In the genomic region with DNA sequence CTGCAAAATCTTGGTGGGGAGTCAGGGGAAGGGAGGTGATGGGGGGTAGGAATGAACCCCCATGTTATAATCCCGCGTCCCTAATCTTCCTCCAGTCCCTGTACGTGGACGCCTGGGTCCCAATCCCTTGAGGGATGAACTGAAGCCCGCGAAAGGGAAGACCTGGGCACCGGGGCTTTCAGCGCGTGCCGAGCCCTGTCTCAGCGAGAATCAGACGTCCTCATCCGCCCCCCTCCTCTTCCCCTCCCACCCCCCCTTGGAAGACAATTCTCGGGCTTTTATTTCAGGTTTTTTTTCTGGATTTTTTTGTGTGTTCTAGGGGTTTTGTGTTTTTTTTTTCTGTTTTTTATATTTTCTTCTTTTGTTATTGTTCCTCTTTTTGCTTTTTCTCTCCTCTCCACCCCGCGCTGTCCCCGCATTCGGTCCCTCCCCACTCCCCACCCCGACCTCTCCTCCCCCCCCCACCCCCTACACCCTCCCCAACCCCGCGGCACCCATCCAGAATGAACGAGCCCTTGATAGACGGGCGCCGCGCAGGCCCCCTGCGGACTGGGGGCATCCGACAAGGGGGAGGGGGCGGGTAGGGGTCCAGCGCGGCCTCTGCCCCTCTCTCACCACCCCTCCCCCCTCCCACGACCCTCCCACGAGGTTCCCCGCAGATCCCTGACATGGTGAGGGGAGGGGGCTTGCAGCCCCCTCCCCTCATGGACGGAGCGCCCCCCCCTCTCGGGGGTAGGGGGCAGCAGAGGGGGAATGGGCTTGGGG, we compare ENCODE assay signal across 10 cellular contexts. TPM values are rescaled to one million over a fixed set of nuclear protein-coding genes. Genes with fewer than 3 reads are reported as not detected.
DNase-seq lines count a peak whose midpoint lies in the region; ATAC-seq and TF ChIP-seq lines count a peak whose summit lies in the region.
"Had no signal": no experiment of that assay in that cellular context is flagged by ENCODE, and none has a peak within 500 bp of the region (broad histone marks: within the 10 kb centered on the region; RNA-seq: fewer than 3 reads in every experiment).

No MANE protein-coding gene starts in this region.

- no peaks in the 10 kb centered on the region for H3K36me3 ChIP-seq in ES-I3 (ENCODE audit: insufficient read depth, low read length)
- H3K36me3 ChIP-seq in parathyroid adenoma (ENCODE audit: control insufficient read depth, insufficient read depth, low read length): no peaks in the 10 kb centered on the region
- H3K36me3 ChIP-seq: ovary, upper lobe of left lung had no signal

- DNase-seq in NCI-H69 (lab: John Stamatoyannopoulos, UW): peak; percentile 38
- DNase-seq in fibroblast of pulmonary artery (ENCODE audit: low read depth): no peak
- DNase-seq in NCI-H510A treated with DMSO at 0.1 percent for 48 hours (lab: John Stamatoyannopoulos, UW): no peak
- no peak for DNase-seq in NCI-H526 treated with DMSO at 0.1 percent for 48 hours (lab: John Stamatoyannopoulos, UW)
- no peak for DNase-seq in sciatic nerve (ENCODE audit: low spot score)

- no peaks in the 10 kb centered on the region for H3K79me2 ChIP-seq in parathyroid adenoma

- peak overlapping the region; percentile 77 for H3K4me2 ChIP-seq in parathyroid adenoma (ENCODE audit: low read length)

- ATAC-seq in HG03571 (IDR thresholded peaks at IDR 0.05; ENCODE audit: unreplicated experiment): no peak
- no peak for ATAC-seq in sciatic nerve

- no peak overlapping the region for H3K27ac ChIP-seq in parathyroid adenoma
- H3K27ac ChIP-seq: ovary had no signal

- no peak overlapping the region for H2AFZ ChIP-seq in parathyroid adenoma

- intact Hi-C loops in sciatic nerve (cut with DNase I): no loop called here

- H3K4me3 ChIP-seq in fibroblast of pulmonary artery (replicated peaks; ENCODE audit: low read depth, low read length) (peak overlapping the region; percentile 40), parathyroid adenoma (ENCODE audit: low read depth, low read length) (peak overlapping the region; percentile 91)

- TF ChIP-seq CTCF in fibroblast of pulmonary artery (IDR thresholded peaks at IDR 0.05; ENCODE audit: low read length, missing control alignments) (no peak), parathyroid adenoma (IDR thresholded peaks at IDR 0.05) (no peak)

- H3K9me3 ChIP-seq in ES-I3 (ENCODE audit: control insufficient read depth, insufficient read depth, low read length) (no peaks in the 10 kb centered on the region), parathyroid adenoma (ENCODE audit: control insufficient read depth, low read length) (no peaks in the 10 kb centered on the region)

- H3K9ac ChIP-seq in ES-I3 (ENCODE audit: low read depth, low read length): peak overlapping the region; percentile 74; the same call in 1 of the 2 replicates
- no peak overlapping the region for H3K9ac ChIP-seq in parathyroid adenoma

- no peaks in the 10 kb centered on the region for H3K27me3 ChIP-seq in parathyroid adenoma (ENCODE audit: control insufficient read depth, insufficient read depth, low read length)
- H3K27me3 ChIP-seq: ovary had no signal

- H3K4me1 ChIP-seq in ES-I3 (ENCODE audit: insufficient read depth, low read length) (peaks cover 4% of the 10 kb centered on the region), parathyroid adenoma (no peaks in the 10 kb centered on the region)

RNA-seq across cellular contexts. Expression of a gene that starts 10.3 kb away (rescaled TPM):
- total RNA-seq in sciatic nerve: not detected

RNA-seq across cellular contexts. Expression of a gene that starts 19.8 kb away (rescaled TPM):
- total RNA-seq in sciatic nerve: not detected
